In genomic region chr7:33904680-33905388, GRCh38 we compare ENCODE assay signal across 7 cellular contexts. TPM values are rescaled to one million over a fixed set of nuclear protein-coding genes. Genes with fewer than 3 reads are reported as not detected.
A peak's percentile ranks its signal among the peaks of the same experiment; 100 is the strongest.
DNase-seq lines count a peak whose midpoint lies in the region; ATAC-seq and TF ChIP-seq lines count a peak whose summit lies in the region.

No MANE protein-coding gene starts in this region.

- H4K20me1 ChIP-seq in neural cell (ENCODE audit: insufficient read depth): no peaks in the 10 kb centered on the region

- peaks cover 52% of the 10 kb centered on the region for H3K27me3 ChIP-seq in neural cell (ENCODE audit: insufficient read depth, low read depth, low read length)

- ATAC-seq in GM21447 (IDR thresholded peaks at IDR 0.05; ENCODE audit: unreplicated experiment): no peak

- CTCF ChIA-PET in activated CD4-positive, alpha-beta memory T cell treated with anti-CD3 and anti-CD28 coated beads, Interleukin-2, amount 10 ng/mL, durations not matched to agents 7 days and 5 days (lab: Charles Lee): interaction anchor here (1.0 to 2.1 kb wide), 3 partner anchors 10 to 28 kb away, joined by 3 to 17 read pairs (median 5); no protein-coding TSS in a partner anchor

- H3K27ac ChIP-seq in neural cell (ENCODE audit: low read length): no peak overlapping the region

- no peak overlapping the region for H2AFZ ChIP-seq in neural cell (ENCODE audit: low read depth, low read length)

- H3K4me3 Mint-ChIP-seq in activated CD4-positive, alpha-beta memory T cell treated with anti-CD3 and anti-CD28 coated beads, Interleukin-2, amount 10 ng/mL, durations not matched to agents 7 days and 5 days: peak overlapping the region; percentile 33

- H3K9me3 ChIP-seq in neural cell (ENCODE audit: low read length): no peaks in the 10 kb centered on the region

- TF ChIP-seq CTCF in foreskin fibroblast (IDR thresholded peaks at IDR 0.05; ENCODE audit: low read depth, low read length) (peak; percentile 23), neural cell (IDR thresholded peaks at IDR 0.05; ENCODE audit: poor library complexity, severe bottlenecking) (peak; percentile 56)

- DNase-seq in GM03348 (ENCODE audit: low spot score) (peak; percentile 88), HK-2 (ENCODE audit: unreplicated experiment) (peak; percentile 47), foreskin fibroblast (peak; percentile 68 to 89), GDM1 (lab: John Stamatoyannopoulos, UW) (no peak)
- DNase-seq in activated CD4-positive, alpha-beta memory T cell treated with anti-CD3 and anti-CD28 coated beads, Interleukin-2, amount 10 ng/mL, durations not matched to agents 7 days and 5 days: peak; percentile 17

- no peaks in the 10 kb centered on the region for H3K36me3 Mint-ChIP-seq in activated CD4-positive, alpha-beta memory T cell treated with anti-CD3 and anti-CD28 coated beads, Interleukin-2, amount 10 ng/mL, durations not matched to agents 7 days and 5 days (ENCODE audit: low read depth)

- peak; percentile 7 for TF ChIP-seq RAD21 in neural cell (conservative IDR thresholded peaks at IDR 0.05)

- peak overlapping the region; percentile 81 for H3K4me2 ChIP-seq in neural cell (ENCODE audit: low read length)

- H3K36me3 ChIP-seq in neural cell (ENCODE audit: insufficient read depth, low read length): no peaks in the 10 kb centered on the region

- no peaks in the 10 kb centered on the region for H3K9me2 ChIP-seq in neural cell (ENCODE audit: insufficient read depth, low read length)

- POLR2A ChIA-PET in activated CD4-positive, alpha-beta memory T cell treated with anti-CD3 and anti-CD28 coated beads, Interleukin-2, amount 10 ng/mL, durations not matched to agents 7 days and 5 days (lab: Charles Lee): no interaction called here

- H3K4me3 ChIP-seq in foreskin fibroblast (ENCODE audit: low read depth in 1 of 2, low read length in 2 of 2) (peak overlapping the region; percentile 73 to 79), neural cell (ENCODE audit: low read length) (peak overlapping the region; percentile 87)

- peak overlapping the region; percentile 63 for H3K9ac ChIP-seq in neural cell (ENCODE audit: low read length)

- no peak overlapping the region for H3K27ac Mint-ChIP-seq in activated CD4-positive, alpha-beta memory T cell treated with anti-CD3 and anti-CD28 coated beads, Interleukin-2, amount 10 ng/mL, durations not matched to agents 7 days and 5 days

- no peaks in the 10 kb centered on the region for H3K9me3 Mint-ChIP-seq in activated CD4-positive, alpha-beta memory T cell treated with anti-CD3 and anti-CD28 coated beads, Interleukin-2, amount 10 ng/mL, durations not matched to agents 7 days and 5 days

- no peaks in the 10 kb centered on the region for H3K79me2 ChIP-seq in neural cell (replicated peaks; ENCODE audit: insufficient read depth, low read length)

- no peak for TF ChIP-seq EP300 in neural cell (conservative IDR thresholded peaks at IDR 0.05; ENCODE audit: poor library complexity, severe bottlenecking)

- H3F3A ChIP-seq in neural cell (ENCODE audit: insufficient read depth, low read length, poor library complexity, severe bottlenecking): peaks cover 5% of the 10 kb centered on the region

- peaks cover 63% of the 10 kb centered on the region for H3K27me3 Mint-ChIP-seq in activated CD4-positive, alpha-beta memory T cell treated with anti-CD3 and anti-CD28 coated beads, Interleukin-2, amount 10 ng/mL, durations not matched to agents 7 days and 5 days

- H3K4me1 Mint-ChIP-seq in activated CD4-positive, alpha-beta memory T cell treated with anti-CD3 and anti-CD28 coated beads, Interleukin-2, amount 10 ng/mL, durations not matched to agents 7 days and 5 days: peaks cover 7% of the 10 kb centered on the region

TF ChIP-seq in neural cell, 6 proteins besides CTCF, POLR2A, EP300 and RAD21:
- no peak for TF ChIP-seq SMC3 (conservative IDR thresholded peaks at IDR 0.05; ENCODE audit: poor library complexity)
- TF ChIP-seq EZH2 (IDR thresholded peaks at IDR 0.05; ENCODE audit: borderline replicate concordance, insufficient read depth, low read length, poor library complexity, severe bottlenecking): no peak
- peak; percentile 19 for TF ChIP-seq TAF1 (IDR thresholded peaks at IDR 0.05; ENCODE audit: low read depth)

RNA-seq across cellular contexts. Expression of gene BMPER, which starts 0.5 kb away (rescaled TPM):
- total RNA-seq in activated CD4-positive, alpha-beta memory T cell treated with anti-CD3 and anti-CD28 coated beads, Interleukin-2, amount 10 ng/mL, durations not matched to agents 7 days and 5 days: not detected
- polyA plus RNA-seq in neural cell: 2.1 and 3.1 TPM in 2 replicates
- polyA minus RNA-seq in neural cell: 3.7 and 4.1 TPM in 2 replicates
